ENCODE assay signal across 8 cellular contexts in the genomic region with DNA sequence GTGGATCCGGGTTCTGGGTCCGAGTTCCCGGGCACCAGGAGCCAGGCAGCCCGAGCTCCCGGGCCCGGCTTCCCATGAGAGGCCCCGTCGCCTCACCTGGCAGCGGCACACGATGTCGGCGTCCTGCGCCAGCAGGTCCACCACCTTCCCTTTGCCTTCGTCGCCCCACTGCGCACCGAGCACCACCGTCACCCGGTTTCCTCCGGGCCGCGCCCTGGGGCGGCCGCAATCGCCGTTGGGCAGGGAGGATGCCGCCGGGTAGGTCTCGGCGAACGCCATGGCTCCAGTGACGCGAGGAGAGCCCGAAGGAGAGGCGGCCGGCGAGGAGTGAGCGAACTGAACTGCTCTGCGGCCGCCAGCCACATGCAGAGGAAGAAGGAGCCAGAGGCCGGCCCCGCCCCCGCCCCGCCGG. TPM values are rescaled to one million over a fixed set of nuclear protein-coding genes. Genes with fewer than 3 reads are reported as not detected.
A peak's percentile ranks its signal among the peaks of the same experiment; 100 is the strongest.
DNase-seq lines count a peak whose midpoint lies in the region; ATAC-seq, FAIRE-seq and TF ChIP-seq lines count a peak whose summit lies in the region.

TSS of gene ADSS2 (minus strand) at position 371 of the 412 bp plus-strand sequence. CDS start at position 279, 92 bp downstream.

- H3K36me3 ChIP-seq in OCI-LY7 (ENCODE audit: insufficient read depth, low read length) = peaks cover 36% of the 10 kb centered on the region
- no peaks in the 10 kb centered on the region for H3K36me3 ChIP-seq in endothelial cell of umbilical vein (ENCODE audit: control insufficient read depth in 2 of 2, extremely low read depth in 1 of 2, insufficient read depth in 2 of 2, low read length in 2 of 2)

- H3K9me3 ChIP-seq in OCI-LY7 (ENCODE audit: low read length) (peaks cover 14% of the 10 kb centered on the region; the same call in 1 of the 2 replicates), endothelial cell of umbilical vein (replicated peaks; ENCODE audit: control insufficient read depth, insufficient read depth, low read length) (no peaks in the 10 kb centered on the region)

- H2AFZ ChIP-seq in OCI-LY7 (ENCODE audit: low read length) = peak within 1 kb of the TSS; percentile 92
- H2AFZ ChIP-seq in endothelial cell of umbilical vein (ENCODE audit: low read depth, low read length) = peak within 1 kb of the TSS; percentile 90

- no peak for DNase-seq in OCI-LY7 (ENCODE audit: low spot score)
- no peak for DNase-seq in endothelial cell of umbilical vein (ENCODE audit: low read depth, low spot score)
- no peak for DNase-seq in occipital lobe (lab: John Stamatoyannopoulos, UW)
- no peak for DNase-seq in GM13977 (ENCODE audit: low spot score)
- no peak for DNase-seq in NCI-H2107 (lab: John Stamatoyannopoulos, UW)
- no peak for DNase-seq in NCI-H1436 treated with DMSO at 0.1 percent for 48 hours (lab: John Stamatoyannopoulos, UW)
- DNase-seq in NCI-H1694 treated with DMSO at 0.1 percent for 48 hours (lab: John Stamatoyannopoulos, UW) = no peak

- H3K4me1 ChIP-seq in OCI-LY7 (ENCODE audit: insufficient read depth, low read length, poor library complexity, severe bottlenecking) (peaks cover 36% of the 10 kb centered on the region), endothelial cell of umbilical vein (ENCODE audit: control insufficient read depth, extremely low read depth, insufficient read depth, low read length) (peaks cover 45% of the 10 kb centered on the region)

- BruUV-seq in OCI-LY7 (replicated peaks; lab: Mats Ljungman, UMichigan) (no TSS peak), endothelial cell of umbilical vein (replicated peaks; lab: Mats Ljungman, UMichigan) (TSS peak; percentile 29)

- H3K27ac ChIP-seq in OCI-LY7 (ENCODE audit: low read depth, low read length, poor library complexity, severe bottlenecking) (peak within 1 kb of the TSS; percentile 85), endothelial cell of umbilical vein (ENCODE audit: insufficient read depth, low read depth, low read length) (peak within 1 kb of the TSS; percentile 77)

- H3K9ac ChIP-seq in endothelial cell of umbilical vein (replicated peaks; ENCODE audit: extremely low read depth, insufficient read depth, low read length) = peak within 1 kb of the TSS; percentile 95

- H3K79me2 ChIP-seq in OCI-LY7 (ENCODE audit: insufficient read depth, low read depth, low read length) (peaks cover 48% of the 10 kb centered on the region), endothelial cell of umbilical vein (ENCODE audit: control insufficient read depth, insufficient read depth, low read length) (peaks cover 51% of the 10 kb centered on the region)

- H3K9me2 ChIP-seq in OCI-LY7 (ENCODE audit: insufficient read depth, low read length) = no peaks in the 10 kb centered on the region

- POLR2A ChIA-PET in OCI-LY7 (lab: Charles Lee) (interaction anchor here (0.9 kb wide), 1 partner anchor 200 kb away, joined by 3 read pairs; no protein-coding TSS in a partner anchor), endothelial cell of umbilical vein (lab: Charles Lee) (no interaction called here)

- no peak for FAIRE-seq in endothelial cell of umbilical vein (lab: Jason Lieb, UNC)

- CTCF ChIA-PET in OCI-LY7 (lab: Charles Lee; ENCODE audit: unreplicated experiment) = interaction anchor here (0.9 kb wide), 1 partner anchor 10 kb away, joined by 3 read pairs; no protein-coding TSS in a partner anchor
- CTCF ChIA-PET in endothelial cell of umbilical vein (lab: Charles Lee) = interaction anchor here (2.9 kb wide), 1 partner anchor 37 kb away, joined by 11 read pairs; no protein-coding TSS in a partner anchor

- no peaks in the 10 kb centered on the region for H3K27me3 ChIP-seq in endothelial cell of umbilical vein (ENCODE audit: control insufficient read depth in 2 of 2, insufficient read depth in 2 of 2, low read length in 2 of 2)

- H3K4me3 ChIP-seq in OCI-LY7 (ENCODE audit: low read depth, low read length, poor library complexity, severe bottlenecking) (peak within 1 kb of the TSS; percentile 98), endothelial cell of umbilical vein (replicated peaks in 1 of 3; ENCODE audit: insufficient read depth in 1 of 3, low read depth in 1 of 3, low read length in 3 of 3) (peak within 1 kb of the TSS; percentile 92 to 96 (median 94))

- intact Hi-C loops in OCI-LY7 (cut with micrococcal nuclease; ENCODE audit: unreplicated experiment) (loop anchor here (5.0 to 10.0 kb wide), 3 partner anchors 157 to 521 kb away; no protein-coding TSS in a partner anchor), endothelial cell of umbilical vein (cut with micrococcal nuclease) (loop anchor here (1.0 to 10.0 kb wide), 10 partner anchors 98 to 1107 kb away; partner anchors contain the start of gene COX20)

- peak; percentile 57 for TF ChIP-seq POLR2A in endothelial cell of umbilical vein (IDR thresholded peaks at IDR 0.05; ENCODE audit: low read depth, low read length)

- ATAC-seq in GM19035 (IDR thresholded peaks at IDR 0.05; ENCODE audit: unreplicated experiment) = peak; percentile 29

- in situ Hi-C loops in GM13977 (cut with MboI; ENCODE audit: low pct_unique_long_range_greater_than_20kb, low sequenced_read_pairs, unreplicated experiment) = no loop called here

- dilution Hi-C loops in endothelial cell of umbilical vein (cut with MboI; ENCODE audit: extremely low pct_ligation_motif_present, low sequenced_read_pairs) = no loop called here

- no peaks in the 10 kb centered on the region for H3K9me1 ChIP-seq in endothelial cell of umbilical vein (replicated peaks; ENCODE audit: control insufficient read depth, extremely low read depth, insufficient read depth, low read length)

- TF ChIP-seq CTCF in OCI-LY7 (conservative IDR thresholded peaks at IDR 0.05; ENCODE audit: low read length) = no peak
- TF ChIP-seq CTCF in endothelial cell of umbilical vein (IDR thresholded peaks at IDR 0.05; ENCODE audit: extremely low read depth in 1 of 2, insufficient read depth in 1 of 2, low read depth in 1 of 2, low read length in 2 of 2) = no peak
- TF ChIP-seq CTCF in GM13977 (IDR thresholded peaks at IDR 0.05; ENCODE audit: extremely low read depth, insufficient read depth, missing control alignments) = no peak

- peak within 1 kb of the TSS; percentile 92 for H3K4me2 ChIP-seq in OCI-LY7 (ENCODE audit: low read length)
- peak within 1 kb of the TSS; percentile 95 for H3K4me2 ChIP-seq in endothelial cell of umbilical vein (ENCODE audit: insufficient read depth, low read length)

- H4K20me1 ChIP-seq in OCI-LY7 (ENCODE audit: insufficient read depth, low read length) (peaks cover 27% of the 10 kb centered on the region), endothelial cell of umbilical vein (replicated peaks; ENCODE audit: control insufficient read depth, extremely low read depth, insufficient read depth, low read length) (no peaks in the 10 kb centered on the region)

TF ChIP-seq in endothelial cell of umbilical vein, 7 proteins besides CTCF, POLR2A, EP300 and RAD21:
- no peak for TF ChIP-seq GATA2 (IDR thresholded peaks at IDR 0.05; ENCODE audit: insufficient read depth, insufficient read length, low read depth, low read length)
- TF ChIP-seq POLR2AphosphoS5 (IDR thresholded peaks at IDR 0.05; ENCODE audit: insufficient read depth, low read depth, low read length) = no peak
- TF ChIP-seq MYC (IDR thresholded peaks at IDR 0.05; ENCODE audit: low read depth, low read length) = no peak
- TF ChIP-seq, protein P1, sequence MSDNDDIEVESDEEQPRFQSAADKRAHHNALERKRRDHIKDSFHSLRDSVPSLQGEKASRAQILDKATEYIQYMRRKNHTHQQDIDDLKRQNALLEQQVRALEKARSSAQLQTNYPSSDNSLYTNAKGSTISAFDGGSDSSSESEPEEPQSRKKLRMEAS (IDR thresholded peaks at IDR 0.05; ENCODE audit: insufficient read depth, insufficient read length) = no peak
- TF ChIP-seq FOS (IDR thresholded peaks at IDR 0.05; ENCODE audit: borderline replicate concordance, insufficient read depth, low read length) = no peak
- TF ChIP-seq JUN (IDR thresholded peaks at IDR 0.05; ENCODE audit: borderline replicate concordance, insufficient read depth, insufficient read length, low read depth) = no peak
- TF ChIP-seq EZH2 (IDR thresholded peaks at IDR 0.05; ENCODE audit: borderline replicate concordance, low read depth, low read length, severe bottlenecking) = no peak

RNA-seq across cellular contexts. Expression of gene ADSS2, which starts in this region (rescaled TPM):
- total RNA-seq in OCI-LY7 (2014; rRNA removed; shearing (Covaris generic)) = 35.2 and 36.5 TPM in 2 replicates
- total RNA-seq in OCI-LY7 (2022) (49.0 and 54.6 TPM in 2 replicates), endothelial cell of umbilical vein (82.8 and 90.6 TPM in 2 replicates), occipital lobe (69.7 TPM)
- polyA plus RNA-seq in endothelial cell of umbilical vein = 24.9 and 35.5 TPM in 2 replicates
- 47.5 and 49.3 TPM in 2 replicates for polyA plus RNA-seq in endothelial cell of umbilical vein (2011; cell fraction: cytosol; rRNA removed)
- 52.7 and 75.7 TPM in 2 replicates for polyA plus RNA-seq in endothelial cell of umbilical vein (2011; cell fraction: nucleus; rRNA removed)
- polyA plus RNA-seq in endothelial cell of umbilical vein (2012) = 81.7 and 91.2 TPM in 2 replicates
- 30.1 and 32.2 TPM in 2 replicates for polyA minus RNA-seq in endothelial cell of umbilical vein
- polyA minus RNA-seq in endothelial cell of umbilical vein (2011; cell fraction: cytosol; rRNA and poly(A)+ RNA removed) = 26.4 TPM
- polyA minus RNA-seq in endothelial cell of umbilical vein (2011; cell fraction: nucleus; rRNA and poly(A)+ RNA removed) = 54.7 and 75.4 TPM in 2 replicates
